Comparison of ENCODE assay signal across 9 cellular contexts in genomic region chrX:357693-358471, GRCh38. TPM values are rescaled to one million over a fixed set of nuclear protein-coding genes. Genes with fewer than 3 reads are reported as not detected.
DNase-seq lines count a peak whose midpoint lies in the region; ATAC-seq lines count a peak whose summit lies in the region.
"Had no signal": no experiment of that assay in that cellular context is flagged by ENCODE, and none has a peak within 500 bp of the region (broad histone marks: within the 10 kb centered on the region; RNA-seq: fewer than 3 reads in every experiment).

No MANE protein-coding gene starts in this region.

- H3K4me1 Mint-ChIP-seq in central memory CD8-positive, alpha-beta T cell: peaks cover 23% of the 10 kb centered on the region

- peak overlapping the region; percentile 44 for H3K4me3 Mint-ChIP-seq in central memory CD8-positive, alpha-beta T cell

- ATAC-seq in central memory CD8-positive, alpha-beta T cell (replicated peaks; ENCODE audit: extremely low read depth, poor library complexity, severe bottlenecking): peak; percentile 89
- ATAC-seq in GM19035 (IDR thresholded peaks at IDR 0.05; ENCODE audit: unreplicated experiment) (no peak), HG03571 (IDR thresholded peaks at IDR 0.05; ENCODE audit: unreplicated experiment) (no peak), left colon (no peak)
- ATAC-seq: K562 had no signal

- H3K9me3 Mint-ChIP-seq in central memory CD8-positive, alpha-beta T cell: peaks cover 9% of the 10 kb centered on the region

- H3K27ac Mint-ChIP-seq in central memory CD8-positive, alpha-beta T cell (ENCODE audit: low read depth): peak overlapping the region; percentile 84

- H3K36me3 Mint-ChIP-seq in central memory CD8-positive, alpha-beta T cell (ENCODE audit: insufficient read depth): peaks cover 20% of the 10 kb centered on the region

- H3K27me3 Mint-ChIP-seq in central memory CD8-positive, alpha-beta T cell: no peaks in the 10 kb centered on the region

- intact Hi-C loops in left colon (cut with DNase I, micrococcal nuclease): no loop called here

- DNase-seq in HK-2 (ENCODE audit: unreplicated experiment) (peak; percentile 4), left colon (no peak), NCI-H82 (lab: John Stamatoyannopoulos, UW) (no peak)
- DNase-seq in activated CD4-positive, CD25-positive, alpha-beta regulatory T cell treated with anti-CD3 and anti-CD28 coated beads, Interleukin-2, amount 50 U/mL, for 16 hours (ENCODE audit: low read depth, low spot score): peak; percentile 10
- DNase-seq in central memory CD8-positive, alpha-beta T cell (ENCODE audit: low spot score in 2 of 2): no peak
- DNase-seq in stimulated activated CD4-positive, alpha-beta T cell treated with anti-CD3 and anti-CD28 coated beads, Interleukin-4, amount 100 ng/mL, for 24 hours: peak; percentile 46

RNA-seq across cellular contexts. Expression of gene PPP2R3B, which starts 28.8 kb away (rescaled TPM):
- 10 to 100 TPM; 10.8 to 11.3 TPM for total RNA-seq in left colon

RNA-seq across cellular contexts. Expression of gene GTPBP6, which starts 39.3 kb away (rescaled TPM):
- 10 to 100 TPM; 50.0 to 56.9 TPM for total RNA-seq in left colon

Comparison
In these comparisons a context has a peak if more than half of its experiments do, and no peak if none do; other contexts are left out.
1. DNase-seq: peak in HK-2 (single experiment), activated CD4-positive, CD25-positive, alpha-beta regulatory T cell treated with anti-CD3 and anti-CD28 coated beads, Interleukin-2, amount 50 U/mL, for 16 hours (single experiment) and stimulated activated CD4-positive, alpha-beta T cell treated with anti-CD3 and anti-CD28 coated beads, Interleukin-4, amount 100 ng/mL, for 24 hours (single experiment); none in central memory CD8-positive, alpha-beta T cell (0 of 2), left colon (0 of 2) and NCI-H82 (single experiment).